9 cellular contexts compared by ENCODE assay signal in genomic region chr16:24538756-24539294, GRCh38. TPM values are rescaled to one million over a fixed set of nuclear protein-coding genes. Genes with fewer than 3 reads are reported as not detected.
A peak's percentile ranks its signal among the peaks of the same experiment; 100 is the strongest.
DNase-seq lines count a peak whose midpoint lies in the region; ATAC-seq, FAIRE-seq and TF ChIP-seq lines count a peak whose summit lies in the region.
"Had no signal": no experiment of that assay in that cellular context is flagged by ENCODE, and none has a peak within 500 bp of the region (broad histone marks: within the 10 kb centered on the region; RNA-seq: fewer than 3 reads in every experiment).

No MANE protein-coding gene starts in this region.

- POLR2A ChIA-PET in A549 (lab: Yijun Ruan, JAX), result interaction anchor here (0.5 to 2.0 kb wide), 6 partner anchors 11 to 709 kb away, joined by 3 to 8 read pairs (median 4); no protein-coding TSS in a partner anchor

- no peak for TF ChIP-seq CTCF in A549 (IDR thresholded peaks at IDR 0.05)

- WGBS in A549 (ENCODE audit: missing lambda C conversion rate), result 12% methylated on average over 10 of the region's 11 CpGs
- 17% methylated on average over 11 of the region's 11 CpGs for WGBS in right cardiac atrium

- H3K4me2 ChIP-seq in A549 (peak overlapping the region; percentile 97), skeletal muscle satellite cell (ENCODE audit: low read length) (peak overlapping the region; percentile 94)

- H3K27me3 ChIP-seq in right cardiac atrium (ENCODE audit: control insufficient read depth, insufficient read depth) (no peaks in the 10 kb centered on the region), skeletal muscle satellite cell (ENCODE audit: control insufficient read depth, insufficient read depth, low read length) (no peaks in the 10 kb centered on the region)

- intact Hi-C loops in right cardiac atrium (cut with DNase I), result no loop called here

- TF ChIP-seq RAD21 in A549 (conservative IDR thresholded peaks at IDR 0.05 in 1 of 2, IDR thresholded peaks at IDR 0.05 in 1 of 2), result no peak

- CTCF ChIA-PET in A549 (lab: Yijun Ruan, JAX), result interaction anchor here (0.7 to 1.7 kb wide), 6 partner anchors 11 to 74 kb away, joined by 3 to 6 read pairs (median 3); no protein-coding TSS in a partner anchor

- no peak for TF ChIP-seq POLR2A in A549 (IDR thresholded peaks at IDR 0.05; ENCODE audit: low read length)

- ATAC-seq in A549, result peak; percentile 75 to 78
- peak; percentile 34 for ATAC-seq in GM18517 (IDR thresholded peaks at IDR 0.05; ENCODE audit: unreplicated experiment)
- ATAC-seq in right cardiac atrium, result peak; percentile 50 to 68
- ATAC-seq in GM21381 (IDR thresholded peaks at IDR 0.05; ENCODE audit: unreplicated experiment), result no peak

- H3K36me3 ChIP-seq in skeletal muscle satellite cell (ENCODE audit: insufficient read depth, low read length), result no peaks in the 10 kb centered on the region

- H3K27ac ChIP-seq in A549, result peak overlapping the region; percentile 81 to 99
- peak overlapping the region; percentile 83 for H3K27ac ChIP-seq in right cardiac atrium (ENCODE audit: low read length)

- H3K4me3 ChIP-seq in A549 (peak overlapping the region; percentile 92), right cardiac atrium (ENCODE audit: low read length) (peak overlapping the region; percentile 73), skeletal muscle satellite cell (ENCODE audit: low read length) (peak overlapping the region; percentile 77)

- H3K9me3 ChIP-seq in A549 (no peaks in the 10 kb centered on the region), right cardiac atrium (ENCODE audit: control insufficient read depth, low read length) (no peaks in the 10 kb centered on the region), skeletal muscle satellite cell (replicated peaks; ENCODE audit: low read length) (no peaks in the 10 kb centered on the region)

- H3K4me1 ChIP-seq in A549 (peaks cover 48% of the 10 kb centered on the region; the same call in 2 of the 3 replicates), right cardiac atrium (ENCODE audit: control insufficient read depth, insufficient read depth, low read length) (no peaks in the 10 kb centered on the region), skeletal muscle satellite cell (ENCODE audit: control insufficient read depth, insufficient read depth, low read length) (peaks cover 20% of the 10 kb centered on the region)

- no peak for TF ChIP-seq EP300 in A549 (IDR thresholded peaks at IDR 0.05)

- H3K9ac ChIP-seq in skeletal muscle satellite cell (ENCODE audit: low read depth, low read length), result peak overlapping the region; percentile 68

- peak in 1 of 2 experiments; percentile 60 for DNase-seq in A549 (ENCODE audit: low read depth in 1 of 2, low spot score in 1 of 2)
- peak; percentile 95 for DNase-seq in NCI-H1092 treated with DMSO at 0.1 percent for 48 hours (lab: John Stamatoyannopoulos, UW)
- DNase-seq in activated naive CD4-positive, alpha-beta T cell treated with anti-CD3 and anti-CD28 coated beads, Interleukin-2, amount 50 U/mL, for 16 hours, result peak; percentile 14
- DNase-seq in right cardiac atrium, result no peak
- DNase-seq in islet precursor cell, result no peak

- no peak for FAIRE-seq in A549 (lab: Jason Lieb, UNC)
- FAIRE-seq: islet of Langerhans had no signal

TF ChIP-seq in A549, 52 proteins besides CTCF, POLR2A, EP300 and RAD21:
- TF ChIP-seq RFX5 (IDR thresholded peaks at IDR 0.05) (peak; percentile 90), FOSL2 (IDR thresholded peaks at IDR 0.05) (no peak), FOSL2 (CRISPR knock-in tag; IDR thresholded peaks at IDR 0.05) (no peak)

RNA-seq across cellular contexts. Expression of gene RBBP6, which starts 0.5 kb away (rescaled TPM):
- polyA plus RNA-seq in A549 (2011; rRNA removed), result 49.3 and 52.7 TPM in 2 replicates
- polyA plus RNA-seq in A549 (2012; cell fraction: cytosol; rRNA removed), result 13.8 and 15.2 TPM in 2 replicates
- polyA plus RNA-seq in A549 (2012; cell fraction: nucleus; rRNA removed), result 26.3 and 32.5 TPM in 2 replicates
- 24.7 to 28.7 TPM (median 25.0 TPM) in 3 replicates for polyA plus RNA-seq in A549 (2017; fragmentation: RNase III; extraction: RNeasy Plus Mini Kit Qiagen cat#74134 plus additional on column Dnase treatment)
- 31.1 and 34.8 TPM in 2 replicates for polyA minus RNA-seq in A549 (2011; rRNA and poly(A)+ RNA removed)
- 10 to 100 TPM; 27.5 to 41.2 (median 33.0) TPM for total RNA-seq in right cardiac atrium
- 26.0 TPM for polyA plus RNA-seq in right cardiac atrium
- total RNA-seq in skeletal muscle satellite cell (2012; rRNA removed), result 19.2 and 28.1 TPM in 2 replicates

Comparison
In these comparisons a context has a peak if more than half of its experiments do, and no peak if none do; other contexts are left out.
1. DNase-seq: peak in NCI-H1092 treated with DMSO at 0.1 percent for 48 hours (single experiment) and activated naive CD4-positive, alpha-beta T cell treated with anti-CD3 and anti-CD28 coated beads, Interleukin-2, amount 50 U/mL, for 16 hours (single experiment); none in right cardiac atrium (0 of 3) and islet precursor cell (single experiment).
2. Peak in every context shown above with its lines, with median percentiles within 50 percentile points of each other: H3K4me3 ChIP-seq.